Comparison of ENCODE assay signal across 12 cellular contexts in the genomic region with DNA sequence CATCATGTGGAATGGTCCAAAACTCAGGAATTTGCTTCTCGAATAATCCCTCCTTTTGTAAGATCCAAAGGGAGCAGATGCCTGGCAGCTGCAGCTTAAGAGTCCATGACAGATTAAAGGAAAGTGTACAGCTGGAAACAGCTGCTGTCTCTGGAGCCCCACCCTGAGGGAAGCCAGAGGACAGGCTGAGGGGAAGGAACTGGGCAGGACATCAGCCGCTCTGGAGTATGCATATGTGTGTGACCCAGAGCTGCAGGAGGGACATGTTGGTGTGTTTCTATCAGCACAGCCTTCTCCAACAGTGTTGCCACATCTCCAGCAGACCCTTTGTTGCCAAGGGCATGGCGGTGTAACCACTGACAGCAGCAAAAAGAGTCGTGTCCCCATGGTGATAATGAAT. TPM values are rescaled to one million over a fixed set of nuclear protein-coding genes. Genes with fewer than 3 reads are reported as not detected.
DNase-seq lines count a peak whose midpoint lies in the region; ATAC-seq and TF ChIP-seq lines count a peak whose summit lies in the region.
"Had no signal": no experiment of that assay in that cellular context is flagged by ENCODE, and none has a peak within 500 bp of the region (broad histone marks: within the 10 kb centered on the region; RNA-seq: fewer than 3 reads in every experiment).

No MANE protein-coding gene starts in this region.

- in situ Hi-C loops in SK-MEL-5 (cut with HindIII; ENCODE audit: low pct_unique_long_range_greater_than_20kb, low sequenced_read_pairs): no loop called here
- in situ Hi-C loops in G401 (cut with HindIII; ENCODE audit: low sequenced_read_pairs): no loop called here

- ATAC-seq in HG02885 (IDR thresholded peaks at IDR 0.05; ENCODE audit: poor library complexity, unreplicated experiment): no peak
- no peak for ATAC-seq in GM18907 (IDR thresholded peaks at IDR 0.05; ENCODE audit: unreplicated experiment)
- ATAC-seq: natural killer cell, Panc1 had no signal

- DNase-seq in AG09319 (ENCODE audit: extremely low read depth, low read depth) (no peak), SK-MEL-5 (ENCODE audit: low read depth, low spot score) (peak; percentile 58), foreskin fibroblast (peak; percentile 46 to 81), osteoblast (ENCODE audit: insufficient read length, low spot score, missing footprints) (peak; percentile 63), G401 (ENCODE audit: low spot score) (no peak), NCI-H1105 treated with DMSO at 0.1 percent for 48 hours (lab: John Stamatoyannopoulos, UW) (no peak)
- DNase-seq: activated CD4-positive, alpha-beta T cell treated with anti-CD3 and anti-CD28 coated beads for 48 hours; COR-L47; natural killer cell had no signal

- peak overlapping the region; percentile 67 for H3K27ac ChIP-seq in osteoblast (ENCODE audit: low read depth, low read length)

- peaks cover 19% of the 10 kb centered on the region for H3K36me3 ChIP-seq in osteoblast (ENCODE audit: insufficient read depth, low read length)

- peak; percentile 12 for TF ChIP-seq CTCF in AG09319 (IDR thresholded peaks at IDR 0.05; ENCODE audit: low read depth, low read length)
- no peak for TF ChIP-seq CTCF in foreskin fibroblast (IDR thresholded peaks at IDR 0.05; ENCODE audit: low read depth, low read length)
- no peak for TF ChIP-seq CTCF in osteoblast (IDR thresholded peaks at IDR 0.05; ENCODE audit: extremely low read depth, low read depth, low read length)

- no peaks in the 10 kb centered on the region for H3K9me3 ChIP-seq in osteoblast (ENCODE audit: low read depth, low read length)

- H3K79me2 ChIP-seq in osteoblast (ENCODE audit: insufficient read depth, low read length): no peaks in the 10 kb centered on the region

- H4K20me1 ChIP-seq in osteoblast (ENCODE audit: insufficient read depth, low read length): peaks cover 3% of the 10 kb centered on the region

- H2AFZ ChIP-seq in osteoblast (ENCODE audit: low read length): no peak overlapping the region

- H3K4me3 ChIP-seq in foreskin fibroblast (ENCODE audit: low read depth in 1 of 2, low read length in 2 of 2) (no peak overlapping the region), osteoblast (ENCODE audit: insufficient read depth, low read length) (no peak overlapping the region)

- peak overlapping the region; percentile 63 for H3K4me2 ChIP-seq in osteoblast (ENCODE audit: insufficient read depth, low read length)

- H3K4me1 ChIP-seq in osteoblast (ENCODE audit: insufficient read depth, low read length): peaks cover 43% of the 10 kb centered on the region

- H3K27me3 ChIP-seq in osteoblast (ENCODE audit: insufficient read depth, low read length): no peaks in the 10 kb centered on the region

RNA-seq across cellular contexts. Expression of a gene that starts 46.2 kb away (rescaled TPM):
- 0.61 and 0.67 TPM in 2 replicates for total RNA-seq in SK-MEL-5 (2014; rRNA removed; shearing (Covaris generic))
- 2.6 and 4.1 TPM in 2 replicates for polyA plus RNA-seq in SK-MEL-5 (2015; cell fraction: cytosol; rRNA removed)
- 2.8 and 12.3 TPM in 2 replicates for polyA plus RNA-seq in SK-MEL-5 (2015; cell fraction: nucleus; rRNA removed)
- total RNA-seq in osteoblast: 32.2 and 33.6 TPM in 2 replicates
- total RNA-seq in G401 (2014; rRNA removed; shearing (Covaris generic)): 1.5 TPM in 1 of 2 replicates, not detected in the other

Comparison
In these comparisons a context has a peak if more than half of its experiments do, and no peak if none do; other contexts are left out.
1. DNase-seq: peak in SK-MEL-5 (single experiment), foreskin fibroblast (2 of 2) and osteoblast (single experiment); none in AG09319 (single experiment), G401 (single experiment) and NCI-H1105 treated with DMSO at 0.1 percent for 48 hours (single experiment).
2. RNA of a gene that starts 46.2 kb away (total RNA-seq): 32.2 to 33.6 TPM in osteoblast; 0.61 to 0.67 TPM in SK-MEL-5 and 1.5 TPM in G401; every median in the first group is over 10 times any median in the second.